In genomic region chr2:69643602-69644505, GRCh38 we compare ENCODE assay signal across 8 cellular contexts. TPM values are rescaled to one million over a fixed set of nuclear protein-coding genes. Genes with fewer than 3 reads are reported as not detected.
DNase-seq lines count a peak whose midpoint lies in the region; ATAC-seq and TF ChIP-seq lines count a peak whose summit lies in the region.

Gene AAK1, minus strand, starts transcription at chr2:69643739. Its CDS starts 699 bp downstream, at chr2:69643040.

- H3K4me1 ChIP-seq in colonic mucosa: no peaks in the 10 kb centered on the region

- TF ChIP-seq CTCF in colonic mucosa (IDR thresholded peaks at IDR 0.05): no peak

- peak within 1 kb of the TSS; percentile 87 to 94 for H3K9ac ChIP-seq in colonic mucosa (ENCODE audit: low read depth in 2 of 2, low read length in 2 of 2)

- no peaks in the 10 kb centered on the region for H3K36me3 ChIP-seq in colonic mucosa

- H3K4me3 ChIP-seq in colonic mucosa: peak within 1 kb of the TSS; percentile 85

- intact Hi-C loops in colonic mucosa (cut with DNase I): loop anchor here (5.0 kb wide), 1 partner anchor 68 kb away; no protein-coding TSS in a partner anchor

- H3K27ac ChIP-seq in colonic mucosa (peak within 1 kb of the TSS; percentile 95), layer of hippocampus (ENCODE audit: low read depth, low read length) (peak within 1 kb of the TSS; percentile 99)

- peak; percentile 42 for ATAC-seq in HG03442 (IDR thresholded peaks at IDR 0.05; ENCODE audit: unreplicated experiment)

- DNase-seq in AG20443 (ENCODE audit: low spot score) (peak; percentile 96), NCI-H526 (lab: John Stamatoyannopoulos, UW) (peak; percentile 82 to 95), colonic mucosa (peak; percentile 94)
- peak; percentile 73 to 77 for DNase-seq in activated CD4-positive, alpha-beta T cell treated with anti-CD3 and anti-CD28 coated beads for 4 hours
- peak; percentile 60 to 85 (median 80) for DNase-seq in stimulated activated CD4-positive, alpha-beta T cell treated with anti-CD3 and anti-CD28 coated beads, Interleukin-1b, Interleukin-23, amount 100 ng/mL, for 24 hours (ENCODE audit: low read depth in 4 of 4, low spot score in 1 of 4)

- TF ChIP-seq POLR2A in GM19193 (IDR thresholded peaks at IDR 0.05; ENCODE audit: extremely low read depth, insufficient read depth, insufficient read length): peak; percentile 63

- H3K27me3 ChIP-seq in colonic mucosa: no peaks in the 10 kb centered on the region
- no peaks in the 10 kb centered on the region for H3K27me3 ChIP-seq in layer of hippocampus (ENCODE audit: control insufficient read depth, insufficient read depth, low read length)

- H3K9me3 ChIP-seq in colonic mucosa: no peaks in the 10 kb centered on the region

RNA-seq across cellular contexts. Expression of gene AAK1, which starts in this region (rescaled TPM):
- total RNA-seq in colonic mucosa: 10 to 100 TPM; 33.5 to 41.7 TPM

Comparison
In these comparisons a context has a peak if more than half of its experiments do, and no peak if none do; other contexts are left out.
1. Peak in every context shown above with its lines: DNase-seq, ATAC-seq, H3K4me3 ChIP-seq and H3K27ac ChIP-seq.